In genomic region chr18:9763157-9763556, GRCh38 we compare ENCODE assay signal across 18 cellular contexts. TPM values are rescaled to one million over a fixed set of nuclear protein-coding genes. Genes with fewer than 3 reads are reported as not detected.
DNase-seq lines count a peak whose midpoint lies in the region; ATAC-seq and TF ChIP-seq lines count a peak whose summit lies in the region.
"Had no signal": no experiment of that assay in that cellular context is flagged by ENCODE, and none has a peak within 500 bp of the region (broad histone marks: within the 10 kb centered on the region; RNA-seq: fewer than 3 reads in every experiment).

No MANE protein-coding gene starts in this region.

- H2AFZ ChIP-seq in SK-N-SH (ENCODE audit: low read depth): no peak overlapping the region

- H3K4me3 ChIP-seq in SK-N-SH (ENCODE audit: low read depth in 2 of 2, low read length in 1 of 2) (no peak overlapping the region), HL-60 (replicated peaks; ENCODE audit: insufficient read depth, low read length) (no peak overlapping the region)
- H3K4me3 ChIP-seq: HAP-1 had no signal

- no peaks in the 10 kb centered on the region for H3K9me2 ChIP-seq in SK-N-SH

- DNase-seq in SK-N-SH (no peak), HL-60 (ENCODE audit: low read depth in 1 of 2, low spot score in 1 of 2) (no peak), memory B cell (ENCODE audit: low spot score in 2 of 2) (no peak), activated gamma-delta T cell treated with Interleukin-2 at 50 U/mL for 16 hours (no peak), mesenteric fat pad (ENCODE audit: low spot score) (no peak)
- DNase-seq in stimulated activated CD4-positive, alpha-beta T cell treated with anti-CD3 and anti-CD28 coated beads, Interleukin-4, amount 100 ng/mL, for 24 hours: no peak
- DNase-seq: C1 segment of cervical spinal cord; Caco-2; CD4-positive, CD25-positive, alpha-beta regulatory T cell; CD8-positive, alpha-beta T cell; DMS153; DND-41; GOT3 had no signal

- no peaks in the 10 kb centered on the region for H3K36me3 ChIP-seq in SK-N-SH (replicated peaks in 1 of 2; ENCODE audit: control insufficient read depth in 1 of 2, insufficient read depth in 2 of 2, low read length in 1 of 2)
- H3K36me3 ChIP-seq: HAP-1 had no signal

- H3K9me3 ChIP-seq in SK-N-SH: no peaks in the 10 kb centered on the region
- H3K9me3 ChIP-seq: Caco-2 had no signal

- H4K20me1 ChIP-seq in SK-N-SH (ENCODE audit: insufficient read depth): no peaks in the 10 kb centered on the region

- H3K4me1 Mint-ChIP-seq in memory B cell: peaks cover 21% of the 10 kb centered on the region
- H3K4me1 Mint-ChIP-seq: B cell had no signal

- CTCF ChIA-PET in SK-N-SH (lab: Yijun Ruan, JAX): interaction anchor here (0.9 kb wide), 2 partner anchors 29 to 187 kb away, joined by 3 read pairs; no protein-coding TSS in a partner anchor

- TF ChIP-seq RAD21 in SK-N-SH (IDR thresholded peaks at IDR 0.05; ENCODE audit: low read length): no peak

- ATAC-seq in SK-N-SH treated with all-trans-retinoic acid at 6 μM for 48 hours (no peak), memory B cell (ENCODE audit: low read depth) (no peak)
- ATAC-seq in activated CD4-positive, CD25-positive, alpha-beta regulatory T cell treated with anti-CD3 and anti-CD28 coated beads, Interleukin-2, amount 50 U/mL, for 24 hours: no peak
- ATAC-seq: CD8-positive, alpha-beta T cell had no signal

- H3K79me2 ChIP-seq in SK-N-SH (ENCODE audit: insufficient read depth): peaks cover 31% of the 10 kb centered on the region; the same call in 1 of the 2 replicates

- H3K27me3 ChIP-seq in SK-N-SH (ENCODE audit: insufficient read depth) (no peaks in the 10 kb centered on the region), HL-60 (ENCODE audit: insufficient read depth, poor library complexity, severe bottlenecking) (no peaks in the 10 kb centered on the region)

- POLR2A ChIA-PET in SK-N-SH (lab: Yijun Ruan, JAX): no interaction called here

- no peaks in the 10 kb centered on the region for H3K27me3 Mint-ChIP-seq in memory B cell
- H3K27me3 Mint-ChIP-seq: B cell had no signal

- peaks cover 2% of the 10 kb centered on the region for H3K9me3 Mint-ChIP-seq in memory B cell
- H3K9me3 Mint-ChIP-seq: CD4-positive, CD25-positive, alpha-beta regulatory T cell; CD8-positive, alpha-beta T cell had no signal

- TF ChIP-seq CTCF in SK-N-SH (IDR thresholded peaks at IDR 0.05) (no peak), HL-60 (IDR thresholded peaks at IDR 0.05; ENCODE audit: insufficient read depth, low read length) (no peak)

- H3K27ac ChIP-seq in SK-N-SH (ENCODE audit: low read depth in 2 of 2, low read length in 1 of 2) (no peak overlapping the region), HL-60 (replicated peaks) (peak overlapping the region; percentile 89)
- H3K27ac ChIP-seq: 22Rv1 had no signal

- H3K4me1 ChIP-seq in SK-N-SH (ENCODE audit: control insufficient read depth in 1 of 2, insufficient read depth in 2 of 2, low read depth in 1 of 2, low read length in 1 of 2): no peaks in the 10 kb centered on the region; a peak in 1 of 4 replicates
- H3K4me1 ChIP-seq: HAP-1 had no signal

- no peak overlapping the region for H3K4me3 Mint-ChIP-seq in memory B cell
- H3K4me3 Mint-ChIP-seq: B cell; CD4-positive, CD25-positive, alpha-beta regulatory T cell; CD8-positive, alpha-beta T cell had no signal

- 94% methylated on average over 5 of the region's 5 CpGs for WGBS in SK-N-SH (ENCODE audit: low lambda C conversion rate)

- TF ChIP-seq EP300 in SK-N-SH (IDR thresholded peaks at IDR 0.05; ENCODE audit: borderline replicate concordance in 1 of 2, low read depth in 1 of 2, low read length in 1 of 2): no peak

- no peak overlapping the region for H3K4me2 ChIP-seq in SK-N-SH

- peak overlapping the region; percentile 53 for H3K27ac Mint-ChIP-seq in memory B cell
- H3K27ac Mint-ChIP-seq: B cell; CD4-positive, CD25-positive, alpha-beta regulatory T cell; CD8-positive, alpha-beta T cell had no signal

- H3F3A ChIP-seq in SK-N-SH (replicated peaks; ENCODE audit: insufficient read depth): no peaks in the 10 kb centered on the region

- peaks cover 22% of the 10 kb centered on the region for H3K36me3 Mint-ChIP-seq in memory B cell
- H3K36me3 Mint-ChIP-seq: CD4-positive, CD25-positive, alpha-beta regulatory T cell; CD8-positive, alpha-beta T cell had no signal

- no peak overlapping the region for H3K9ac ChIP-seq in SK-N-SH

TF ChIP-seq in SK-N-SH treated with all-trans-retinoic acid at 6 μM for 48 hours, 23 proteins besides CTCF, POLR2A, EP300 and RAD21:
- TF ChIP-seq ZFP30 (CRISPR knock-in tag; IDR thresholded peaks at IDR 0.05) (peak; percentile 68), PATZ1 (CRISPR knock-in tag; IDR thresholded peaks at IDR 0.05; ENCODE audit: borderline replicate concordance) (no peak)

TF ChIP-seq in SK-N-SH, 30 proteins besides CTCF, POLR2A, EP300 and RAD21 (continues in another document):
- TF ChIP-seq MXI1 (IDR thresholded peaks at IDR 0.05; ENCODE audit: low read depth, low read length) (no peak), USF2 (IDR thresholded peaks at IDR 0.05; ENCODE audit: borderline replicate concordance, low read depth, low read length) (no peak), RFX5 (IDR thresholded peaks at IDR 0.05; ENCODE audit: low read length) (no peak), REST (IDR thresholded peaks at IDR 0.05; ENCODE audit: low read depth, low read length) (no peak), GATA2 (CRISPR knock-in tag; IDR thresholded peaks at IDR 0.05) (no peak), FOXJ3 (CRISPR knock-in tag; IDR thresholded peaks at IDR 0.05) (no peak), YY1 (IDR thresholded peaks at IDR 0.05; ENCODE audit: low read depth) (no peak), ELF1 (IDR thresholded peaks at IDR 0.05) (no peak), IRF3 (IDR thresholded peaks at IDR 0.05; ENCODE audit: low read depth, low read length) (no peak), CHD2 (IDR thresholded peaks at IDR 0.05; ENCODE audit: low read length, partially characterized antibody) (no peak), SMC3 (IDR thresholded peaks at IDR 0.05; ENCODE audit: low read depth, low read length) (no peak), PBX3 (IDR thresholded peaks at IDR 0.05) (no peak), RXRA (IDR thresholded peaks at IDR 0.05; ENCODE audit: borderline replicate concordance, low read depth) (no peak), TCF12 (IDR thresholded peaks at IDR 0.05) (no peak)

RNA-seq across cellular contexts. Expression of gene RAB31, which starts 55.1 kb away (rescaled TPM):
- polyA plus RNA-seq in SK-N-SH (2012; rRNA removed): 22.4 and 23.0 TPM in 2 replicates
- polyA plus RNA-seq in SK-N-SH (2012; cell fraction: cytosol; rRNA removed): 30.5 and 34.5 TPM in 2 replicates
- 17.8 and 28.6 TPM in 2 replicates for polyA plus RNA-seq in SK-N-SH (2012; cell fraction: nucleus; rRNA removed)
- total RNA-seq in mesenteric fat pad: 80.7 TPM
